In genomic region chr1:51729156-51729823, GRCh38 we compare ENCODE assay signal across 1 cellular context.
TF ChIP-seq lines count a peak whose summit lies in the region.

No MANE protein-coding gene starts in this region.

TF ChIP-seq in HepG2, 621 proteins besides CTCF, POLR2A, EP300 and RAD21 (continued from another document and continues in another):
- TF ChIP-seq ZNF431 (CRISPR knock-in tag; IDR thresholded peaks at IDR 0.05; ENCODE audit: borderline replicate concordance, low read depth), result 0 out of 2 replicates have a peak, but pooled peaks have one; percentile 51
- TF ChIP-seq HMG20B (CRISPR knock-in tag; conservative IDR thresholded peaks at IDR 0.05), result no peak
- no peak for TF ChIP-seq ZNF879 (CRISPR knock-in tag; IDR thresholded peaks at IDR 0.05)
- TF ChIP-seq, protein P1, sequence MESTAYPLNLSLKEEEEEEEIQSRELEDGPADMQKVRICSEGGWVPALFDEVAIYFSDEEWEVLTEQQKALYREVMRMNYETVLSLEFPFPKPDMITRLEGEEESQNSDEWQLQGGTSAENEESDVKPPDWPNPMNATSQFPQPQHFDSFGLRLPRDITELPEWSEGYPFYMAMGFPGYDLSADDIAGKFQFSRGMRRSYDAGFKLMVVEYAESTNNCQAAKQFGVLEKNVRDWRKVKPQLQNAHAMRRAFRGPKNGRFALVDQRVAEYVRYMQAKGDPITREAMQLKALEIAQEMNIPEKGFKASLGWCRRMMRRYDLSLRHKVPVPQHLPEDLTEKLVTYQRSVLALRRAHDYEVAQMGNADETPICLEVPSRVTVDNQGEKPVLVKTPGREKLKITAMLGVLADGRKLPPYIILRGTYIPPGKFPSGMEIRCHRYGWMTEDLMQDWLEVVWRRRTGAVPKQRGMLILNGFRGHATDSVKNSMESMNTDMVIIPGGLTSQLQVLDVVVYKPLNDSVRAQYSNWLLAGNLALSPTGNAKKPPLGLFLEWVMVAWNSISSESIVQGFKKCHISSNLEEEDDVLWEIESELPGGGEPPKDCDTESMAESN (CRISPR knock-in tag; conservative IDR thresholded peaks at IDR 0.05), result peak; percentile 80
- no peak for TF ChIP-seq FOXM1 (CRISPR knock-in tag; IDR thresholded peaks at IDR 0.05)
- TF ChIP-seq ZNF615 (CRISPR knock-in tag; IDR thresholded peaks at IDR 0.05; ENCODE audit: borderline replicate concordance), result no peak
- TF ChIP-seq ZNF275 (CRISPR knock-in tag; IDR thresholded peaks at IDR 0.05; ENCODE audit: borderline replicate concordance), result no peak; the same call in 1 of the 2 replicates
- TF ChIP-seq, protein P2, sequence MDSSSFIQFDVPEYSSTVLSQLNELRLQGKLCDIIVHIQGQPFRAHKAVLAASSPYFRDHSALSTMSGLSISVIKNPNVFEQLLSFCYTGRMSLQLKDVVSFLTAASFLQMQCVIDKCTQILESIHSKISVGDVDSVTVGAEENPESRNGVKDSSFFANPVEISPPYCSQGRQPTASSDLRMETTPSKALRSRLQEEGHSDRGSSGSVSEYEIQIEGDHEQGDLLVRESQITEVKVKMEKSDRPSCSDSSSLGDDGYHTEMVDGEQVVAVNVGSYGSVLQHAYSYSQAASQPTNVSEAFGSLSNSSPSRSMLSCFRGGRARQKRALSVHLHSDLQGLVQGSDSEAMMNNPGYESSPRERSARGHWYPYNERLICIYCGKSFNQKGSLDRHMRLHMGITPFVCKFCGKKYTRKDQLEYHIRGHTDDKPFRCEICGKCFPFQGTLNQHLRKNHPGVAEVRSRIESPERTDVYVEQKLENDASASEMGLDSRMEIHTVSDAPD (CRISPR knock-in tag; IDR thresholded peaks at IDR 0.05), result no peak
- TF ChIP-seq CHD4 (IDR thresholded peaks at IDR 0.05; ENCODE audit: borderline replicate concordance, low read length), result no peak
- peak; percentile 66 for TF ChIP-seq DRAP1 (CRISPR knock-in tag; IDR thresholded peaks at IDR 0.05)
- TF ChIP-seq, protein P3, sequence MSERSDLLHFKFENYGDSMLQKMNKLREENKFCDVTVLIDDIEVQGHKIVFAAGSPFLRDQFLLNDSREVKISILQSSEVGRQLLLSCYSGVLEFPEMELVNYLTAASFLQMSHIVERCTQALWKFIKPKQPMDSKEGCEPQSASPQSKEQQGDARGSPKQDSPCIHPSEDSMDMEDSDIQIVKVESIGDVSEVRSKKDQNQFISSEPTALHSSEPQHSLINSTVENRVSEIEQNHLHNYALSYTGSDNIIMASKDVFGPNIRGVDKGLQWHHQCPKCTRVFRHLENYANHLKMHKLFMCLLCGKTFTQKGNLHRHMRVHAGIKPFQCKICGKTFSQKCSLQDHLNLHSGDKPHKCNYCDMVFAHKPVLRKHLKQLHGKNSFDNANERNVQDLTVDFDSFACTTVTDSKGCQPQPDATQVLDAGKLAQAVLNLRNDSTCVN (CRISPR knock-in tag; IDR thresholded peaks at IDR 0.05; ENCODE audit: borderline replicate concordance), result no peak
- no peak for TF ChIP-seq ZNF780A (CRISPR knock-in tag; IDR thresholded peaks at IDR 0.05)
- TF ChIP-seq ZNF142 (CRISPR knock-in tag; IDR thresholded peaks at IDR 0.05), result no peak
- no peak for TF ChIP-seq TCF12 (IDR thresholded peaks at IDR 0.05)
- TF ChIP-seq TCF12 (CRISPR knock-in tag; IDR thresholded peaks at IDR 0.05), result no peak
- no peak for TF ChIP-seq NBN (conservative IDR thresholded peaks at IDR 0.05)
- TF ChIP-seq NFYC (CRISPR knock-in tag; IDR thresholded peaks at IDR 0.05), result peak; percentile 92
- TF ChIP-seq MEIS1 (CRISPR knock-in tag; IDR thresholded peaks at IDR 0.05; ENCODE audit: borderline replicate concordance), result no peak
- TF ChIP-seq SATB2 (CRISPR knock-in tag; IDR thresholded peaks at IDR 0.05), result no peak
- no peak for TF ChIP-seq ZNF644 (CRISPR knock-in tag; IDR thresholded peaks at IDR 0.05; ENCODE audit: low read depth)
- TF ChIP-seq ZZZ3 (CRISPR knock-in tag; IDR thresholded peaks at IDR 0.05; ENCODE audit: borderline replicate concordance), result no peak
- no peak for TF ChIP-seq ZNF770 (CRISPR knock-in tag; IDR thresholded peaks at IDR 0.05)
- TF ChIP-seq, protein P4, sequence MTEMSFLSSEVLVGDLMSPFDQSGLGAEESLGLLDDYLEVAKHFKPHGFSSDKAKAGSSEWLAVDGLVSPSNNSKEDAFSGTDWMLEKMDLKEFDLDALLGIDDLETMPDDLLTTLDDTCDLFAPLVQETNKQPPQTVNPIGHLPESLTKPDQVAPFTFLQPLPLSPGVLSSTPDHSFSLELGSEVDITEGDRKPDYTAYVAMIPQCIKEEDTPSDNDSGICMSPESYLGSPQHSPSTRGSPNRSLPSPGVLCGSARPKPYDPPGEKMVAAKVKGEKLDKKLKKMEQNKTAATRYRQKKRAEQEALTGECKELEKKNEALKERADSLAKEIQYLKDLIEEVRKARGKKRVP (CRISPR knock-in tag; IDR thresholded peaks at IDR 0.05), result no peak
- TF ChIP-seq, protein P5, sequence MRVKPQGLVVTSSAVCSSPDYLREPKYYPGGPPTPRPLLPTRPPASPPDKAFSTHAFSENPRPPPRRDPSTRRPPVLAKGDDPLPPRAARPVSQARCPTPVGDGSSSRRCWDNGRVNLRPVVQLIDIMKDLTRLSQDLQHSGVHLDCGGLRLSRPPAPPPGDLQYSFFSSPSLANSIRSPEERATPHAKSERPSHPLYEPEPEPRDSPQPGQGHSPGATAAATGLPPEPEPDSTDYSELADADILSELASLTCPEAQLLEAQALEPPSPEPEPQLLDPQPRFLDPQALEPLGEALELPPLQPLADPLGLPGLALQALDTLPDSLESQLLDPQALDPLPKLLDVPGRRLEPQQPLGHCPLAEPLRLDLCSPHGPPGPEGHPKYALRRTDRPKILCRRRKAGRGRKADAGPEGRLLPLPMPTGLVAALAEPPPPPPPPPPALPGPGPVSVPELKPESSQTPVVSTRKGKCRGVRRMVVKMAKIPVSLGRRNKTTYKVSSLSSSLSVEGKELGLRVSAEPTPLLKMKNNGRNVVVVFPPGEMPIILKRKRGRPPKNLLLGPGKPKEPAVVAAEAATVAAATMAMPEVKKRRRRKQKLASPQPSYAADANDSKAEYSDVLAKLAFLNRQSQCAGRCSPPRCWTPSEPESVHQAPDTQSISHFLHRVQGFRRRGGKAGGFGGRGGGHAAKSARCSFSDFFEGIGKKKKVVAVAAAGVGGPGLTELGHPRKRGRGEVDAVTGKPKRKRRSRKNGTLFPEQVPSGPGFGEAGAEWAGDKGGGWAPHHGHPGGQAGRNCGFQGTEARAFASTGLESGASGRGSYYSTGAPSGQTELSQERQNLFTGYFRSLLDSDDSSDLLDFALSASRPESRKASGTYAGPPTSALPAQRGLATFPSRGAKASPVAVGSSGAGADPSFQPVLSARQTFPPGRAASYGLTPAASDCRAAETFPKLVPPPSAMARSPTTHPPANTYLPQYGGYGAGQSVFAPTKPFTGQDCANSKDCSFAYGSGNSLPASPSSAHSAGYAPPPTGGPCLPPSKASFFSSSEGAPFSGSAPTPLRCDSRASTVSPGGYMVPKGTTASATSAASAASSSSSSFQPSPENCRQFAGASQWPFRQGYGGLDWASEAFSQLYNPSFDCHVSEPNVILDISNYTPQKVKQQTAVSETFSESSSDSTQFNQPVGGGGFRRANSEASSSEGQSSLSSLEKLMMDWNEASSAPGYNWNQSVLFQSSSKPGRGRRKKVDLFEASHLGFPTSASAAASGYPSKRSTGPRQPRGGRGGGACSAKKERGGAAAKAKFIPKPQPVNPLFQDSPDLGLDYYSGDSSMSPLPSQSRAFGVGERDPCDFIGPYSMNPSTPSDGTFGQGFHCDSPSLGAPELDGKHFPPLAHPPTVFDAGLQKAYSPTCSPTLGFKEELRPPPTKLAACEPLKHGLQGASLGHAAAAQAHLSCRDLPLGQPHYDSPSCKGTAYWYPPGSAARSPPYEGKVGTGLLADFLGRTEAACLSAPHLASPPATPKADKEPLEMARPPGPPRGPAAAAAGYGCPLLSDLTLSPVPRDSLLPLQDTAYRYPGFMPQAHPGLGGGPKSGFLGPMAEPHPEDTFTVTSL (CRISPR knock-in tag; IDR thresholded peaks at IDR 0.05; ENCODE audit: borderline replicate concordance), result no peak
- TF ChIP-seq ATF7-NPFF (CRISPR knock-in tag; IDR thresholded peaks at IDR 0.05; ENCODE audit: low read depth), result peak; percentile 80
- no peak for TF ChIP-seq ZNF674 (CRISPR knock-in tag; IDR thresholded peaks at IDR 0.05; ENCODE audit: low read depth)
- TF ChIP-seq KLF13 (CRISPR knock-in tag; IDR thresholded peaks at IDR 0.05), result no peak
- TF ChIP-seq ZNF710 (CRISPR knock-in tag; IDR thresholded peaks at IDR 0.05; ENCODE audit: borderline replicate concordance), result no peak
